Comparison of ENCODE assay signal across 8 cellular contexts in genomic region chr3:168096210-168096795, GRCh38. TPM values are rescaled to one million over a fixed set of nuclear protein-coding genes. Genes with fewer than 3 reads are reported as not detected.
DNase-seq lines count a peak whose midpoint lies in the region; ATAC-seq and TF ChIP-seq lines count a peak whose summit lies in the region.

No MANE protein-coding gene starts in this region.

- no peaks in the 10 kb centered on the region for H3K36me3 Mint-ChIP-seq in CD8-positive, alpha-beta T cell

- TF ChIP-seq EP300 in esophagus muscularis mucosa (IDR thresholded peaks at IDR 0.05): no peak

- POLR2A ChIA-PET in CD8-positive, alpha-beta T cell (lab: Charles Lee): no interaction called here

- peak overlapping the region; percentile 84 for H3K4me3 Mint-ChIP-seq in CD8-positive, alpha-beta T cell

- intact Hi-C loops in CD8-positive, alpha-beta T cell (cut with DNase I, micrococcal nuclease): no loop called here
- intact Hi-C loops in esophagus muscularis mucosa (cut with DNase I): loop anchor here (2.0 kb wide), 1 partner anchor 66 kb away; no protein-coding TSS in a partner anchor

- peaks cover 3% of the 10 kb centered on the region for H3K4me1 ChIP-seq in CD8-positive, alpha-beta T cell (ENCODE audit: insufficient read depth, low read length)
- H3K4me1 ChIP-seq in esophagus muscularis mucosa: peaks cover 32 to 42% (median 40%) of the 10 kb centered on the region in 4 donors
- H3K4me1 ChIP-seq in mucosa of stomach (ENCODE audit: control insufficient read depth, insufficient read depth, low read length): peaks cover 21% of the 10 kb centered on the region

- H3K27ac ChIP-seq in CD8-positive, alpha-beta T cell (ENCODE audit: low read depth, low read length): no peak overlapping the region
- H3K27ac ChIP-seq in WERI-Rb-1: peak overlapping the region; percentile 92
- H3K27ac ChIP-seq in esophagus muscularis mucosa (replicated peaks in 1 of 4): peak overlapping the region; percentile 92 to 98 (median 98)

- peak overlapping the region; percentile 52 for H3K9ac ChIP-seq in mucosa of stomach (ENCODE audit: low read length)

- peaks cover 29% of the 10 kb centered on the region for H3K27me3 Mint-ChIP-seq in CD8-positive, alpha-beta T cell (ENCODE audit: low read depth)

- TF ChIP-seq POLR2A in esophagus muscularis mucosa (IDR thresholded peaks at IDR 0.05; ENCODE audit: low read depth): no peak

- H3K4me3 ChIP-seq in CD8-positive, alpha-beta T cell (ENCODE audit: low read depth, low read length): peak overlapping the region; percentile 48
- peak overlapping the region; percentile 84 for H3K4me3 ChIP-seq in WERI-Rb-1 (ENCODE audit: low read depth, low read length)
- H3K4me3 ChIP-seq in esophagus muscularis mucosa: peak overlapping the region; percentile 66 to 93 (median 91)
- H3K4me3 ChIP-seq in mucosa of stomach (ENCODE audit: low read length): peak overlapping the region; percentile 29

- H3K4me1 Mint-ChIP-seq in CD8-positive, alpha-beta T cell (ENCODE audit: low read depth): peaks cover 9% of the 10 kb centered on the region

- DNase-seq in CD8-positive, alpha-beta T cell: no peak
- DNase-seq in NCI-H2196 treated with DMSO at 0.1 percent for 48 hours (lab: John Stamatoyannopoulos, UW; ENCODE audit: unreplicated experiment) (peak; percentile 91), WERI-Rb-1 (peak; percentile 85), esophagus muscularis mucosa (ENCODE audit: extremely low spot score) (peak; percentile 94), ureter (ENCODE audit: low spot score) (peak; percentile 52)

- WGBS in esophagus muscularis mucosa: 1% methylated on average over 15 of the region's 18 CpGs

- no peaks in the 10 kb centered on the region for H3K36me3 ChIP-seq in CD8-positive, alpha-beta T cell (ENCODE audit: insufficient read depth, low read length)
- H3K36me3 ChIP-seq in WERI-Rb-1: no peaks in the 10 kb centered on the region; the same call in 1 of the 2 replicates
- no peaks in the 10 kb centered on the region for H3K36me3 ChIP-seq in esophagus muscularis mucosa
- no peaks in the 10 kb centered on the region for H3K36me3 ChIP-seq in mucosa of stomach (ENCODE audit: control insufficient read depth, insufficient read depth, low read length)

- no peaks in the 10 kb centered on the region for H3K9me3 ChIP-seq in CD8-positive, alpha-beta T cell (ENCODE audit: low read length)
- H3K9me3 ChIP-seq in WERI-Rb-1 (ENCODE audit: severe bottlenecking) (no peaks in the 10 kb centered on the region), esophagus muscularis mucosa (no peaks in the 10 kb centered on the region), mucosa of stomach (ENCODE audit: control insufficient read depth, low read length) (no peaks in the 10 kb centered on the region)

- H3K27me3 ChIP-seq in CD8-positive, alpha-beta T cell (ENCODE audit: insufficient read depth, low read length): no peaks in the 10 kb centered on the region
- H3K27me3 ChIP-seq in WERI-Rb-1 (ENCODE audit: insufficient read depth, low read depth, severe bottlenecking): no peaks in the 10 kb centered on the region
- H3K27me3 ChIP-seq in esophagus muscularis mucosa: no peaks in the 10 kb centered on the region
- H3K27me3 ChIP-seq in mucosa of stomach (ENCODE audit: control insufficient read depth, insufficient read depth, low read length): no peaks in the 10 kb centered on the region

- H3K27ac Mint-ChIP-seq in CD8-positive, alpha-beta T cell: no peak overlapping the region

- CTCF ChIA-PET in CD8-positive, alpha-beta T cell (lab: Charles Lee): no interaction called here

- peak; percentile 13 for ATAC-seq in CD8-positive, alpha-beta T cell
- ATAC-seq in GM19035 (IDR thresholded peaks at IDR 0.05; ENCODE audit: unreplicated experiment) (peak; percentile 4), HG03280 (IDR thresholded peaks at IDR 0.05; ENCODE audit: unreplicated experiment) (peak; percentile 1)

- H3K9me3 Mint-ChIP-seq in CD8-positive, alpha-beta T cell: no peaks in the 10 kb centered on the region

- TF ChIP-seq CTCF in CD8-positive, alpha-beta T cell (IDR thresholded peaks at IDR 0.05): no peak
- TF ChIP-seq CTCF in WERI-Rb-1 (IDR thresholded peaks at IDR 0.05; ENCODE audit: low read depth, low read length) (no peak), esophagus muscularis mucosa (IDR thresholded peaks at IDR 0.05) (no peak)

RNA-seq across cellular contexts. Expression of gene GOLIM4, which starts 0.6 kb away (rescaled TPM):
- total RNA-seq in CD8-positive, alpha-beta T cell: under 1 TPM; 0.41 to 0.47 TPM
- total RNA-seq in esophagus muscularis mucosa (10 to 100 TPM; 41.7 to 46.5 (median 45.0) TPM), ureter (21.8 TPM)

Comparison
In these comparisons a context has a peak if more than half of its experiments do, and no peak if none do; other contexts are left out.
1. DNase-seq: peak in NCI-H2196 treated with DMSO at 0.1 percent for 48 hours (single experiment), WERI-Rb-1 (single experiment), esophagus muscularis mucosa (single experiment) and ureter (single experiment); none in CD8-positive, alpha-beta T cell (0 of 7).
2. H3K4me3 ChIP-seq: peak in every context shown above with its lines; median percentile 91 in esophagus muscularis mucosa; 84 in WERI-Rb-1; 48 in CD8-positive, alpha-beta T cell; 29 in mucosa of stomach.
3. RNA of gene GOLIM4, which starts 0.6 kb away (total RNA-seq): 41.7 to 46.5 TPM in esophagus muscularis mucosa and 21.8 TPM in ureter (single experiment); 0.41 to 0.47 TPM in CD8-positive, alpha-beta T cell; every median in the first group is over 10 times any median in the second.
4. Peak in every context shown above with its lines, with median percentiles within 50 percentile points of each other: ATAC-seq.